Comparison of ENCODE assay signal across 12 cellular contexts in genomic region chr12:28222959-28223662, GRCh38. TPM values are rescaled to one million over a fixed set of nuclear protein-coding genes. Genes with fewer than 3 reads are reported as not detected.
DNase-seq lines count a peak whose midpoint lies in the region; ATAC-seq and TF ChIP-seq lines count a peak whose summit lies in the region.
"Had no signal": no experiment of that assay in that cellular context is flagged by ENCODE, and none has a peak within 500 bp of the region (broad histone marks: within the 10 kb centered on the region; RNA-seq: fewer than 3 reads in every experiment).

No MANE protein-coding gene starts in this region.

- H3K4me3 ChIP-seq in GM12865 (ENCODE audit: low read depth, low read length) (no peak overlapping the region), H7 (ENCODE audit: insufficient read depth, low read depth, low read length) (no peak overlapping the region)
- H3K4me3 ChIP-seq: SJSA1 had no signal

- H3K4me1 Mint-ChIP-seq in activated T-helper 1 cell treated with anti-CD3 and anti-CD28 coated beads, Interleukin-12 subunit alpha, Interleukin-12 subunit beta, Interleukin-2, Interleukin-4 antibody, amounts not matched to agents 30 ng/mL and 10 ng/mL and 1 ng/mL, durations not matched to agents 14 hours and 24 hours and 36 hours (ENCODE audit: low read depth) = peaks cover 40% of the 10 kb centered on the region

- peak; percentile 63 for DNase-seq in GM12865 (ENCODE audit: low read depth)
- DNase-seq in activated T-helper 1 cell treated with anti-CD3 and anti-CD28 coated beads, Interleukin-12 subunit alpha, Interleukin-12 subunit beta, Interleukin-2, Interleukin-4 antibody, amounts not matched to agents 30 ng/mL and 10 ng/mL and 1 ng/mL, durations not matched to agents 14 hours and 24 hours and 36 hours (ENCODE audit: low spot score) = no peak
- no peak for DNase-seq in ACHN
- no peak for DNase-seq in NCI-H1417 treated with DMSO at 0.1 percent for 48 hours (lab: John Stamatoyannopoulos, UW)
- DNase-seq in C1 segment of cervical spinal cord (lab: John Stamatoyannopoulos, UW) = no peak
- DNase-seq in H7 = no peak
- DNase-seq: DMS79 treated with DMSO at 0.1 percent for 48 hours, hippocampal formation, IMR-90 had no signal

- TF ChIP-seq CTCF in GM12865 (IDR thresholded peaks at IDR 0.05; ENCODE audit: insufficient read depth, low read depth, low read length, missing control alignments) = no peak

- H3K36me3 Mint-ChIP-seq in activated T-helper 1 cell treated with anti-CD3 and anti-CD28 coated beads, Interleukin-12 subunit alpha, Interleukin-12 subunit beta, Interleukin-2, Interleukin-4 antibody, amounts not matched to agents 30 ng/mL and 10 ng/mL and 1 ng/mL, durations not matched to agents 14 hours and 24 hours and 36 hours (ENCODE audit: low read depth) = peaks cover 15% of the 10 kb centered on the region

- intact Hi-C loops in activated T-helper 1 cell treated with anti-CD3 and anti-CD28 coated beads, Interleukin-12 subunit alpha, Interleukin-12 subunit beta, Interleukin-2, Interleukin-4 antibody, amounts not matched to agents 30 ng/mL and 10 ng/mL and 1 ng/mL, durations not matched to agents 14 hours and 24 hours and 36 hours (cut with micrococcal nuclease) = loop anchor here (1.0 kb wide), 4 partner anchors 30 to 401 kb away; partner anchors contain the start of gene CCDC91

- peaks cover 20% of the 10 kb centered on the region for H3K9me3 Mint-ChIP-seq in activated T-helper 1 cell treated with anti-CD3 and anti-CD28 coated beads, Interleukin-12 subunit alpha, Interleukin-12 subunit beta, Interleukin-2, Interleukin-4 antibody, amounts not matched to agents 30 ng/mL and 10 ng/mL and 1 ng/mL, durations not matched to agents 14 hours and 24 hours and 36 hours

- peak overlapping the region; percentile 27 for H3K27ac Mint-ChIP-seq in activated T-helper 1 cell treated with anti-CD3 and anti-CD28 coated beads, Interleukin-12 subunit alpha, Interleukin-12 subunit beta, Interleukin-2, Interleukin-4 antibody, amounts not matched to agents 30 ng/mL and 10 ng/mL and 1 ng/mL, durations not matched to agents 14 hours and 24 hours and 36 hours

- peak overlapping the region; percentile 9 for H3K4me3 Mint-ChIP-seq in activated T-helper 1 cell treated with anti-CD3 and anti-CD28 coated beads, Interleukin-12 subunit alpha, Interleukin-12 subunit beta, Interleukin-2, Interleukin-4 antibody, amounts not matched to agents 30 ng/mL and 10 ng/mL and 1 ng/mL, durations not matched to agents 14 hours and 24 hours and 36 hours

- no peaks in the 10 kb centered on the region for H3K36me3 ChIP-seq in H7 (replicated peaks; ENCODE audit: control insufficient read depth, insufficient read depth, low read length)
- H3K36me3 ChIP-seq: SJSA1 had no signal

- peaks cover 3% of the 10 kb centered on the region for H3K27me3 Mint-ChIP-seq in activated T-helper 1 cell treated with anti-CD3 and anti-CD28 coated beads, Interleukin-12 subunit alpha, Interleukin-12 subunit beta, Interleukin-2, Interleukin-4 antibody, amounts not matched to agents 30 ng/mL and 10 ng/mL and 1 ng/mL, durations not matched to agents 14 hours and 24 hours and 36 hours (ENCODE audit: insufficient read depth)

- H3K27me3 ChIP-seq in H7 (ENCODE audit: control insufficient read depth, insufficient read depth, low read length) = no peaks in the 10 kb centered on the region
- H3K27me3 ChIP-seq: SJSA1 had no signal

- in situ Hi-C loops in ACHN (cut with HindIII; ENCODE audit: low pct_ligation_motif_present, low pct_unique_long_range_greater_than_20kb, low sequenced_read_pairs) = no loop called here

- ATAC-seq in GM19452 (IDR thresholded peaks at IDR 0.05; ENCODE audit: unreplicated experiment) = peak; percentile 86
- peak; percentile 79 for ATAC-seq in HG03066 (IDR thresholded peaks at IDR 0.05; ENCODE audit: low read depth, unreplicated experiment)

RNA-seq across cellular contexts. Expression of gene CCDC91, which starts 32.9 kb away (rescaled TPM):
- total RNA-seq in activated T-helper 1 cell treated with anti-CD3 and anti-CD28 coated beads, Interleukin-12 subunit alpha, Interleukin-12 subunit beta, Interleukin-2, Interleukin-4 antibody, amounts not matched to agents 30 ng/mL and 10 ng/mL and 1 ng/mL, durations not matched to agents 14 hours and 24 hours and 36 hours = 12.9 and 15.0 TPM in 2 replicates
- 9.5 and 11.5 TPM in 2 replicates for total RNA-seq in H7 (2014; rRNA removed; shearing (Covaris generic))
